In the genomic region with DNA sequence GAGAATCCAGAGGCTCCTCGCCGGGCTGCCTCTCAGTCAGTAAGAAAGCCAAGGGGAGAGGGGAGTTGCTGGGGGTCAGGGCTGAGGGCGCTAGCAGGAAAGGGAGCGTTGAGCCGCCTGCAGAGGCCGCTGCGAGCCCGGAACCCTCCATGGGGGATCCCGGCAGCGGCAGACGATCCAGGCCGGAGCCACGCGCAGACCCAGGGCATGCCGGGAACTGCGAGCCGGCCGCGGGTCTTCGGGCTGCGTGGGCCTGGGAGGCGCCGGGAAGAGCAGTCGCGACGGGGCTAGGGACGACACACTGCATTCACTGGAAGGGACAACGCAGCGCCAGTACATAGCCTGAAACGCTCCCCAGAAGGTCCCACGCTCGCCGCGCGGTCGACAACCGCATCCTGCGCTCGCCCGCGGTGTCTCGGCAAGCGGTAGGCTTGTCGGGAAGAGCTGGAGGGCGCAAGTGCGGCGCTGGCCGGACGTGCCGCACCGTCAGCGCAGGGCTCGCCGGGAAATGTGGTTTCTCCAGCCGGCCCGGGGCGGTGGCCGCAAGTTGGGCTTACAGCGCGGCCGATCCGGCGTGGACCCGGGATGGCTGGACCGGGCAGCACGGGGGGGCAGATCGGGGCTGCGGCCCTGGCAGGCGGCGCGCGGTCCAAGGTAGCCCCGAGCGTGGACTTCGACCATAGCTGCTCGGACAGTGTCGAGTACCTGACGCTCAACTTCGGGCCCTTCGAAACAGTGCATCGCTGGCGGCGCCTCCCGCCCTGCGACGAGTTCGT, we compare ENCODE assay signal across 1 cellular context.
TF ChIP-seq lines count a peak whose summit lies in the region.

A gene (plus strand): TSS at position 511 of the 776 bp plus-strand sequence. CDS start 75 bp downstream, at position 586.

TF ChIP-seq in GM12878, 131 proteins besides CTCF, POLR2A, EP300 and RAD21 (continued from another document and continues in another):
- TF ChIP-seq, protein P1, sequence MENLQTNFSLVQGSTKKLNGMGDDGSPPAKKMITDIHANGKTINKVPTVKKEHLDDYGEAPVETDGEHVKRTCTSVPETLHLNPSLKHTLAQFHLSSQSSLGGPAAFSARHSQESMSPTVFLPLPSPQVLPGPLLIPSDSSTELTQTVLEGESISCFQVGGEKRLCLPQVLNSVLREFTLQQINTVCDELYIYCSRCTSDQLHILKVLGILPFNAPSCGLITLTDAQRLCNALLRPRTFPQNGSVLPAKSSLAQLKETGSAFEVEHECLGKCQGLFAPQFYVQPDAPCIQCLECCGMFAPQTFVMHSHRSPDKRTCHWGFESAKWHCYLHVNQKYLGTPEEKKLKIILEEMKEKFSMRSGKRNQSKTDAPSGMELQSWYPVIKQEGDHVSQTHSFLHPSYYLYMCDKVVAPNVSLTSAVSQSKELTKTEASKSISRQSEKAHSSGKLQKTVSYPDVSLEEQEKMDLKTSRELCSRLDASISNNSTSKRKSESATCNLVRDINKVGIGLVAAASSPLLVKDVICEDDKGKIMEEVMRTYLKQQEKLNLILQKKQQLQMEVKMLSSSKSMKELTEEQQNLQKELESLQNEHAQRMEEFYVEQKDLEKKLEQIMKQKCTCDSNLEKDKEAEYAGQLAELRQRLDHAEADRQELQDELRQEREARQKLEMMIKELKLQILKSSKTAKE (IDR thresholded peaks at IDR 0.05; ENCODE audit: low read depth, poor library complexity, severe bottlenecking) = no peak
- TF ChIP-seq MEF2B (IDR thresholded peaks at IDR 0.05; ENCODE audit: partially characterized antibody, poor library complexity, severe bottlenecking) (peak; percentile 8), RELA (IDR thresholded peaks at IDR 0.05; ENCODE audit: borderline replicate concordance, partially characterized antibody) (peak; percentile 76), TBL1XR1 (IDR thresholded peaks at IDR 0.05; ENCODE audit: low read depth, low read length) (no peak), SMAD5 (IDR thresholded peaks at IDR 0.05; ENCODE audit: low read depth) (peak; percentile 91), TAF1 (IDR thresholded peaks at IDR 0.05; ENCODE audit: borderline replicate concordance, low read depth, low read length) (peak; percentile 47; the same call in 1 of the 2 replicates), BHLHE40 (IDR thresholded peaks at IDR 0.05; ENCODE audit: borderline replicate concordance in 1 of 2, low read depth in 2 of 2, low read length in 1 of 2) (peak in 1 of 2 experiments; percentile 67; a peak in 3 of 4 replicates), NR2F1 (conservative IDR thresholded peaks at IDR 0.05) (peak; percentile 56; the same call in 1 of the 2 replicates), PAX5 (IDR thresholded peaks at IDR 0.05; ENCODE audit: borderline replicate concordance, low read depth, low read length) (peak; percentile 8; the same call in 1 of the 2 replicates), RUNX3 (IDR thresholded peaks at IDR 0.05; ENCODE audit: low read length) (peak; percentile 86), NR2C1 (IDR thresholded peaks at IDR 0.05) (peak; percentile 13; the same call in 1 of the 2 replicates), ZNF207 (IDR thresholded peaks at IDR 0.05; ENCODE audit: borderline replicate concordance) (peak; percentile 92), GATAD2B (conservative IDR thresholded peaks at IDR 0.05; ENCODE audit: low read depth) (peak; percentile 92), CREB1 (IDR thresholded peaks at IDR 0.05; ENCODE audit: low read depth) (peak; percentile 80), EGR1 (IDR thresholded peaks at IDR 0.05; ENCODE audit: borderline replicate concordance in 1 of 2, low read depth in 2 of 2, low read length in 2 of 2) (peak in 1 of 2 experiments; percentile 15; a peak in 1 of 3 replicates), RBBP5 (conservative IDR thresholded peaks at IDR 0.05) (no peak), YY1 (IDR thresholded peaks at IDR 0.05; ENCODE audit: low read depth, low read length) (peak; percentile 36), IKZF2 (IDR thresholded peaks at IDR 0.05) (peak; percentile 42 to 68; a peak in 3 of 4 replicates), SIN3A (IDR thresholded peaks at IDR 0.05; ENCODE audit: low read depth, low read length) (peak; percentile 62; the same call in 1 of the 2 replicates), EED (IDR thresholded peaks at IDR 0.05; ENCODE audit: low read depth) (peak; percentile 48; the same call in 1 of the 2 replicates), ZBED1 (IDR thresholded peaks at IDR 0.05; ENCODE audit: borderline replicate concordance) (no peak), LARP7 (IDR thresholded peaks at IDR 0.05) (peak; percentile 75), NBN (IDR thresholded peaks at IDR 0.05) (peak; percentile 84), PML (IDR thresholded peaks at IDR 0.05; ENCODE audit: low read length) (peak; percentile 98), CBFB (IDR thresholded peaks at IDR 0.05; ENCODE audit: low read depth) (peak; percentile 51; the same call in 1 of the 2 replicates)
- TF ChIP-seq, protein P2, sequence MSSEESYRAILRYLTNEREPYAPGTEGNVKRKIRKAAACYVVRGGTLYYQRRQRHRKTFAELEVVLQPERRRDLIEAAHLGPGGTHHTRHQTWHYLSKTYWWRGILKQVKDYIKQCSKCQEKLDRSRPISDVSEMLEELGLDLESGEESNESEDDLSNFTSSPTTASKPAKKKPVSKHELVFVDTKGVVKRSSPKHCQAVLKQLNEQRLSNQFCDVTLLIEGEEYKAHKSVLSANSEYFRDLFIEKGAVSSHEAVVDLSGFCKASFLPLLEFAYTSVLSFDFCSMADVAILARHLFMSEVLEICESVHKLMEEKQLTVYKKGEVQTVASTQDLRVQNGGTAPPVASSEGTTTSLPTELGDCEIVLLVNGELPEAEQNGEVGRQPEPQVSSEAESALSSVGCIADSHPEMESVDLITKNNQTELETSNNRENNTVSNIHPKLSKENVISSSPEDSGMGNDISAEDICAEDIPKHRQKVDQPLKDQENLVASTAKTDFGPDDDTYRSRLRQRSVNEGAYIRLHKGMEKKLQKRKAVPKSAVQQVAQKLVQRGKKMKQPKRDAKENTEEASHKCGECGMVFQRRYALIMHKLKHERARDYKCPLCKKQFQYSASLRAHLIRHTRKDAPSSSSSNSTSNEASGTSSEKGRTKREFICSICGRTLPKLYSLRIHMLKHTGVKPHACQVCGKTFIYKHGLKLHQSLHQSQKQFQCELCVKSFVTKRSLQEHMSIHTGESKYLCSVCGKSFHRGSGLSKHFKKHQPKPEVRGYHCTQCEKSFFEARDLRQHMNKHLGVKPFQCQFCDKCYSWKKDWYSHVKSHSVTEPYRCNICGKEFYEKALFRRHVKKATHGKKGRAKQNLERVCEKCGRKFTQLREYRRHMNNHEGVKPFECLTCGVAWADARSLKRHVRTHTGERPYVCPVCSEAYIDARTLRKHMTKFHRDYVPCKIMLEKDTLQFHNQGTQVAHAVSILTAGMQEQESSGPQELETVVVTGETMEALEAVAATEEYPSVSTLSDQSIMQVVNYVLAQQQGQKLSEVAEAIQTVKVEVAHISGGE (CRISPR knock-in tag; IDR thresholded peaks at IDR 0.05) = 0 out of 2 replicates have a peak, but pooled peaks have one; percentile 46
- TF ChIP-seq, protein P3, sequence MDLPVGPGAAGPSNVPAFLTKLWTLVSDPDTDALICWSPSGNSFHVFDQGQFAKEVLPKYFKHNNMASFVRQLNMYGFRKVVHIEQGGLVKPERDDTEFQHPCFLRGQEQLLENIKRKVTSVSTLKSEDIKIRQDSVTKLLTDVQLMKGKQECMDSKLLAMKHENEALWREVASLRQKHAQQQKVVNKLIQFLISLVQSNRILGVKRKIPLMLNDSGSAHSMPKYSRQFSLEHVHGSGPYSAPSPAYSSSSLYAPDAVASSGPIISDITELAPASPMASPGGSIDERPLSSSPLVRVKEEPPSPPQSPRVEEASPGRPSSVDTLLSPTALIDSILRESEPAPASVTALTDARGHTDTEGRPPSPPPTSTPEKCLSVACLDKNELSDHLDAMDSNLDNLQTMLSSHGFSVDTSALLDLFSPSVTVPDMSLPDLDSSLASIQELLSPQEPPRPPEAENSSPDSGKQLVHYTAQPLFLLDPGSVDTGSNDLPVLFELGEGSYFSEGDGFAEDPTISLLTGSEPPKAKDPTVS (IDR thresholded peaks at IDR 0.05; ENCODE audit: low read depth, low read length) = no peak
- TF ChIP-seq, protein P4, sequence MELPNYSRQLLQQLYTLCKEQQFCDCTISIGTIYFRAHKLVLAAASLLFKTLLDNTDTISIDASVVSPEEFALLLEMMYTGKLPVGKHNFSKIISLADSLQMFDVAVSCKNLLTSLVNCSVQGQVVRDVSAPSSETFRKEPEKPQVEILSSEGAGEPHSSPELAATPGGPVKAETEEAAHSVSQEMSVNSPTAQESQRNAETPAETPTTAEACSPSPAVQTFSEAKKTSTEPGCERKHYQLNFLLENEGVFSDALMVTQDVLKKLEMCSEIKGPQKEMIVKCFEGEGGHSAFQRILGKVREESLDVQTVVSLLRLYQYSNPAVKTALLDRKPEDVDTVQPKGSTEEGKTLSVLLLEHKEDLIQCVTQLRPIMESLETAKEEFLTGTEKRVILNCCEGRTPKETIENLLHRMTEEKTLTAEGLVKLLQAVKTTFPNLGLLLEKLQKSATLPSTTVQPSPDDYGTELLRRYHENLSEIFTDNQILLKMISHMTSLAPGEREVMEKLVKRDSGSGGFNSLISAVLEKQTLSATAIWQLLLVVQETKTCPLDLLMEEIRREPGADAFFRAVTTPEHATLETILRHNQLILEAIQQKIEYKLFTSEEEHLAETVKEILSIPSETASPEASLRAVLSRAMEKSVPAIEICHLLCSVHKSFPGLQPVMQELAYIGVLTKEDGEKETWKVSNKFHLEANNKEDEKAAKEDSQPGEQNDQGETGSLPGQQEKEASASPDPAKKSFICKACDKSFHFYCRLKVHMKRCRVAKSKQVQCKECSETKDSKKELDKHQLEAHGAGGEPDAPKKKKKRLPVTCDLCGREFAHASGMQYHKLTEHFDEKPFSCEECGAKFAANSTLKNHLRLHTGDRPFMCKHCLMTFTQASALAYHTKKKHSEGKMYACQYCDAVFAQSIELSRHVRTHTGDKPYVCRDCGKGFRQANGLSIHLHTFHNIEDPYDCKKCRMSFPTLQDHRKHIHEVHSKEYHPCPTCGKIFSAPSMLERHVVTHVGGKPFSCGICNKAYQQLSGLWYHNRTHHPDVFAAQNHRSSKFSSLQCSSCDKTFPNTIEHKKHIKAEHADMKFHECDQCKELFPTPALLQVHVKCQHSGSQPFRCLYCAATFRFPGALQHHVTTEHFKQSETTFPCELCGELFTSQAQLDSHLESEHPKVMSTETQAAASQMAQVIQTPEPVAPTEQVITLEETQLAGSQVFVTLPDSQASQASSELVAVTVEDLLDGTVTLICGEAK (IDR thresholded peaks at IDR 0.05; ENCODE audit: borderline replicate concordance) = peak; percentile 47; the same call in 1 of the 2 replicates
- TF ChIP-seq, protein P5, sequence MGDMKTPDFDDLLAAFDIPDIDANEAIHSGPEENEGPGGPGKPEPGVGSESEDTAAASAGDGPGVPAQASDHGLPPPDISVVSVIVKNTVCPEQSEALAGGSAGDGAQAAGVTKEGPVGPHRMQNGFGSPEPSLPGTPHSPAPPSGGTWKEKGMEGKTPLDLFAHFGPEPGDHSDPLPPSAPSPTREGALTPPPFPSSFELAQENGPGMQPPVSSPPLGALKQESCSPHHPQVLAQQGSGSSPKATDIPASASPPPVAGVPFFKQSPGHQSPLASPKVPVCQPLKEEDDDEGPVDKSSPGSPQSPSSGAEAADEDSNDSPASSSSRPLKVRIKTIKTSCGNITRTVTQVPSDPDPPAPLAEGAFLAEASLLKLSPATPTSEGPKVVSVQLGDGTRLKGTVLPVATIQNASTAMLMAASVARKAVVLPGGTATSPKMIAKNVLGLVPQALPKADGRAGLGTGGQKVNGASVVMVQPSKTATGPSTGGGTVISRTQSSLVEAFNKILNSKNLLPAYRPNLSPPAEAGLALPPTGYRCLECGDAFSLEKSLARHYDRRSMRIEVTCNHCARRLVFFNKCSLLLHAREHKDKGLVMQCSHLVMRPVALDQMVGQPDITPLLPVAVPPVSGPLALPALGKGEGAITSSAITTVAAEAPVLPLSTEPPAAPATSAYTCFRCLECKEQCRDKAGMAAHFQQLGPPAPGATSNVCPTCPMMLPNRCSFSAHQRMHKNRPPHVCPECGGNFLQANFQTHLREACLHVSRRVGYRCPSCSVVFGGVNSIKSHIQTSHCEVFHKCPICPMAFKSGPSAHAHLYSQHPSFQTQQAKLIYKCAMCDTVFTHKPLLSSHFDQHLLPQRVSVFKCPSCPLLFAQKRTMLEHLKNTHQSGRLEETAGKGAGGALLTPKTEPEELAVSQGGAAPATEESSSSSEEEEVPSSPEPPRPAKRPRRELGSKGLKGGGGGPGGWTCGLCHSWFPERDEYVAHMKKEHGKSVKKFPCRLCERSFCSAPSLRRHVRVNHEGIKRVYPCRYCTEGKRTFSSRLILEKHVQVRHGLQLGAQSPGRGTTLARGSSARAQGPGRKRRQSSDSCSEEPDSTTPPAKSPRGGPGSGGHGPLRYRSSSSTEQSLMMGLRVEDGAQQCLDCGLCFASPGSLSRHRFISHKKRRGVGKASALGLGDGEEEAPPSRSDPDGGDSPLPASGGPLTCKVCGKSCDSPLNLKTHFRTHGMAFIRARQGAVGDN (IDR thresholded peaks at IDR 0.05) = peak; percentile 98
- TF ChIP-seq, protein P6, sequence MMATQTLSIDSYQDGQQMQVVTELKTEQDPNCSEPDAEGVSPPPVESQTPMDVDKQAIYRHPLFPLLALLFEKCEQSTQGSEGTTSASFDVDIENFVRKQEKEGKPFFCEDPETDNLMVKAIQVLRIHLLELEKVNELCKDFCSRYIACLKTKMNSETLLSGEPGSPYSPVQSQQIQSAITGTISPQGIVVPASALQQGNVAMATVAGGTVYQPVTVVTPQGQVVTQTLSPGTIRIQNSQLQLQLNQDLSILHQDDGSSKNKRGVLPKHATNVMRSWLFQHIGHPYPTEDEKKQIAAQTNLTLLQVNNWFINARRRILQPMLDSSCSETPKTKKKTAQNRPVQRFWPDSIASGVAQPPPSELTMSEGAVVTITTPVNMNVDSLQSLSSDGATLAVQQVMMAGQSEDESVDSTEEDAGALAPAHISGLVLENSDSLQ (IDR thresholded peaks at IDR 0.05) = peak; percentile 21; the same call in 1 of the 2 replicates
- TF ChIP-seq, protein P7, sequence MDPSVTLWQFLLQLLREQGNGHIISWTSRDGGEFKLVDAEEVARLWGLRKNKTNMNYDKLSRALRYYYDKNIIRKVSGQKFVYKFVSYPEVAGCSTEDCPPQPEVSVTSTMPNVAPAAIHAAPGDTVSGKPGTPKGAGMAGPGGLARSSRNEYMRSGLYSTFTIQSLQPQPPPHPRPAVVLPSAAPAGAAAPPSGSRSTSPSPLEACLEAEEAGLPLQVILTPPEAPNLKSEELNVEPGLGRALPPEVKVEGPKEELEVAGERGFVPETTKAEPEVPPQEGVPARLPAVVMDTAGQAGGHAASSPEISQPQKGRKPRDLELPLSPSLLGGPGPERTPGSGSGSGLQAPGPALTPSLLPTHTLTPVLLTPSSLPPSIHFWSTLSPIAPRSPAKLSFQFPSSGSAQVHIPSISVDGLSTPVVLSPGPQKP (IDR thresholded peaks at IDR 0.05; ENCODE audit: low read depth, low read length) = peak; percentile 22; the same call in 1 of the 2 replicates
- TF ChIP-seq, protein P8, sequence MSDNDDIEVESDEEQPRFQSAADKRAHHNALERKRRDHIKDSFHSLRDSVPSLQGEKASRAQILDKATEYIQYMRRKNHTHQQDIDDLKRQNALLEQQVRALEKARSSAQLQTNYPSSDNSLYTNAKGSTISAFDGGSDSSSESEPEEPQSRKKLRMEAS (IDR thresholded peaks at IDR 0.05; ENCODE audit: low read depth, low read length) = peak; percentile 43; the same call in 1 of the 2 replicates
- TF ChIP-seq, protein P9, sequence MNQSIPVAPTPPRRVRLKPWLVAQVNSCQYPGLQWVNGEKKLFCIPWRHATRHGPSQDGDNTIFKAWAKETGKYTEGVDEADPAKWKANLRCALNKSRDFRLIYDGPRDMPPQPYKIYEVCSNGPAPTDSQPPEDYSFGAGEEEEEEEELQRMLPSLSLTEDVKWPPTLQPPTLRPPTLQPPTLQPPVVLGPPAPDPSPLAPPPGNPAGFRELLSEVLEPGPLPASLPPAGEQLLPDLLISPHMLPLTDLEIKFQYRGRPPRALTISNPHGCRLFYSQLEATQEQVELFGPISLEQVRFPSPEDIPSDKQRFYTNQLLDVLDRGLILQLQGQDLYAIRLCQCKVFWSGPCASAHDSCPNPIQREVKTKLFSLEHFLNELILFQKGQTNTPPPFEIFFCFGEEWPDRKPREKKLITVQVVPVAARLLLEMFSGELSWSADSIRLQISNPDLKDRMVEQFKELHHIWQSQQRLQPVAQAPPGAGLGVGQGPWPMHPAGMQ (IDR thresholded peaks at IDR 0.05; ENCODE audit: borderline replicate concordance) = peak; percentile 57; the same call in 1 of the 2 replicates
